Comparison of ENCODE assay signal across 16 cellular contexts in the genomic region with DNA sequence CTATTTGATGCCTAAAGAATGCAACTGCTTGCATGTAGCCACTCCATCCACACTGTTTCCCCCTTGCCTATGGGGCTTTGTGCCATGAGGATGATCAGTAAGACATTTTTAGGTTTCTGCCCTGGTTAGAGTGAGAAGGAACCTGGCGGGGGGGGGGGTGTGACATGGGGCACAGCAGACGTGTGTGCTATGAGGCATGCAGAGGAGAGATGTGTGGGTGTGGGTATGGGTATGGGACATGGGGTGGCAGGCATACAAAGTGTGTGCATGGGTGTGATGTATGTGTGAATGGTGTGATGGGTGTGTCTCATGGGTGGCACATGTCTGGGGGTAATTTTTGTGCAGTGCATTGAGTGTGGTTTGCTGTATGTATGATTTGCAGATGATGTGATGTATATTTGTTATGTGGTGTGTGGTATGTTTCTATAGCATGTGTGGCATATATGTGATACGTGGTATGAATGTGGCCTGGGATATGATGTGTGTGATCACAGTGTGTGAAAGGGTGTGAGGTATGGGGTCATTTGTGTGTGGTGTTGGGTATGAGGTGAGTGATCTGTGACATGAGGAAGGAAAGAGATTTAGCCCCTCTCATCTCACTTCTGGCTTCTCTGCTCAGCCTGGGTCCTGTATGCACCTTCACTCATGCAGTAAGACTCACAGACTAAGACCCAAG. TPM values are rescaled to one million over a fixed set of nuclear protein-coding genes. Genes with fewer than 3 reads are reported as not detected.
DNase-seq lines count a peak whose midpoint lies in the region; ATAC-seq, FAIRE-seq and TF ChIP-seq lines count a peak whose summit lies in the region.
"Had no signal": no experiment of that assay in that cellular context is flagged by ENCODE, and none has a peak within 500 bp of the region (broad histone marks: within the 10 kb centered on the region; RNA-seq: fewer than 3 reads in every experiment).

No MANE protein-coding gene starts in this region.

- H2BK120ac ChIP-seq in H9 (ENCODE audit: low read depth, low read length, poor library complexity, severe bottlenecking), result no peak overlapping the region

- no TSS peak for BruUV-seq in MCF 10A (replicated peaks; lab: Mats Ljungman, UMichigan)

- peaks cover 92% of the 10 kb centered on the region for H3K4me1 ChIP-seq in BLaER1
- no peaks in the 10 kb centered on the region for H3K4me1 ChIP-seq in H9 (ENCODE audit: insufficient read depth, low read length)
- H3K4me1 ChIP-seq in stomach, result no peaks in the 10 kb centered on the region
- H3K4me1 ChIP-seq: Caco-2 had no signal

- intact Hi-C loops in stomach (cut with DNase I; ENCODE audit: low total_unique reads) (no loop called here), MCF 10A (cut with micrococcal nuclease) (no loop called here)

- H3K27me3 Mint-ChIP-seq in H9 (ENCODE audit: low read depth) (peaks cover 11% of the 10 kb centered on the region), naive B cell (peaks cover 8 to 11% (median 8%) of the 10 kb centered on the region in 3 donors), MCF 10A (ENCODE audit: insufficient read depth, unreplicated experiment) (peaks cover 58% of the 10 kb centered on the region)

- H3K79me1 ChIP-seq in H9 (ENCODE audit: insufficient read depth, low read depth, low read length, poor library complexity, severe bottlenecking), result no peaks in the 10 kb centered on the region

- no peak overlapping the region for H3K56ac ChIP-seq in H9 (ENCODE audit: insufficient read length, low read depth, low read length)

- peak; percentile 99 for FAIRE-seq in urothelium cell line (lab: Jason Lieb, UNC)
- FAIRE-seq: A204.1, H1 had no signal

- no peaks in the 10 kb centered on the region for H3K23me2 ChIP-seq in H9 (ENCODE audit: insufficient read length, low read depth, low read length, poor library complexity, severe bottlenecking)

- no peak overlapping the region for H3T11ph ChIP-seq in H9 (ENCODE audit: low read length)

- no peak overlapping the region for H3K4ac ChIP-seq in H9 (ENCODE audit: low read depth, low read length)

- H3K18ac ChIP-seq in H9 (ENCODE audit: insufficient read length, low read depth, low read length), result no peak overlapping the region

- H3K36me3 Mint-ChIP-seq in H9 (ENCODE audit: insufficient read depth in 1 of 3, low read depth in 3 of 3), result no peaks in the 10 kb centered on the region
- H3K36me3 Mint-ChIP-seq in naive B cell, result no peaks in the 10 kb centered on the region
- no peaks in the 10 kb centered on the region for H3K36me3 Mint-ChIP-seq in MCF 10A (ENCODE audit: insufficient read depth, unreplicated experiment)
- H3K36me3 Mint-ChIP-seq: CD8-positive, alpha-beta memory T cell had no signal

- no peak overlapping the region for H3K4me3 ChIP-seq in BLaER1
- H3K4me3 ChIP-seq in stomach, result no peak overlapping the region

- peaks cover 14% of the 10 kb centered on the region; the same call in 1 of the 2 replicates for H3K36me3 ChIP-seq in BLaER1
- H3K36me3 ChIP-seq in stomach, result no peaks in the 10 kb centered on the region
- H3K36me3 ChIP-seq: BE2C had no signal

- peak; percentile 61 to 81 for ATAC-seq in naive B cell (ENCODE audit: low read depth in 2 of 2)

- no peak overlapping the region for H3K4me3 Mint-ChIP-seq in H9
- peak overlapping the region in 1 of 8 donors; percentile 53 for H3K4me3 Mint-ChIP-seq in naive B cell
- H3K4me3 Mint-ChIP-seq in MCF 10A (ENCODE audit: unreplicated experiment), result no peak overlapping the region
- H3K4me3 Mint-ChIP-seq: CD8-positive, alpha-beta memory T cell; HFFc6 had no signal

- H2AK5ac ChIP-seq in H9 (ENCODE audit: insufficient read length, low read length), result no peak overlapping the region

- no peak for TF ChIP-seq EP300 in stomach (IDR thresholded peaks at IDR 0.05)

- 100% methylated on average over 1 of the region's 3 CpGs for WGBS in H9 (ENCODE audit: extremely low coverage, insufficient read length, low lambda C conversion rate)
- 66 to 83% (median 78%) methylated on average over 3 of the region's 3 CpGs for WGBS in stomach, 5 donors

- TF ChIP-seq POLR2A in stomach (IDR thresholded peaks at IDR 0.05), result no peak

- H3K14ac ChIP-seq in H9 (ENCODE audit: insufficient read depth, low read length), result no peak overlapping the region

- POLR2A ChIA-PET in MCF 10A (lab: Yijun Ruan, JAX), result no interaction called here

- no peak overlapping the region for H2AFZ ChIP-seq in H9 (ENCODE audit: low read length)

- no peak overlapping the region for H2BK12ac ChIP-seq in H9 (ENCODE audit: insufficient read length, low read depth, low read length)

- no peak overlapping the region for H2BK15ac ChIP-seq in H9 (ENCODE audit: low read depth, low read length)

- H3K27ac ChIP-seq in BLaER1 (peak overlapping the region; percentile 98), H9 (ENCODE audit: insufficient read length, low read depth, low read length) (no peak overlapping the region), stomach (no peak overlapping the region)

- no peak for TF ChIP-seq CTCF in H9 (conservative IDR thresholded peaks at IDR 0.05)
- TF ChIP-seq CTCF in stomach (IDR thresholded peaks at IDR 0.05), result no peak
- no peak for TF ChIP-seq CTCF in MCF 10A (IDR thresholded peaks at IDR 0.05; ENCODE audit: unreplicated experiment)

- H3K9ac ChIP-seq in BLaER1 (0 out of 2 replicates have a peak overlapping the region, but pooled peaks have one; percentile 11), H9 (ENCODE audit: extremely low read depth, insufficient read length, low read length) (no peak overlapping the region)

- H3K27ac Mint-ChIP-seq in H9 (no peak overlapping the region), naive B cell (no peak overlapping the region), MCF 10A (ENCODE audit: low read depth, unreplicated experiment) (no peak overlapping the region)
- H3K27ac Mint-ChIP-seq: HFFc6 had no signal

- H3K4me2 ChIP-seq in BLaER1 (peak overlapping the region; percentile 87), H9 (ENCODE audit: insufficient read depth, insufficient read length, low read length) (no peak overlapping the region)

- no peak overlapping the region for H4K5ac ChIP-seq in H9 (ENCODE audit: insufficient read length, low read depth, low read length)

- H3K79me2 ChIP-seq in H9 (ENCODE audit: insufficient read depth, low read length), result no peaks in the 10 kb centered on the region

- DNase-seq in H9 (peak; percentile 19), naive B cell (no peak), urothelium cell line (ENCODE audit: low spot score) (no peak), SW 1271 (lab: John Stamatoyannopoulos, UW) (no peak), stomach (no peak), MCF 10A (ENCODE audit: unreplicated experiment) (no peak)
- DNase-seq: BE2C; Caco-2; CD8-positive, alpha-beta memory T cell; DND-41; GDM1; HCEC 1CT; HFFc6 had no signal

- H3K4me1 Mint-ChIP-seq in H9 (no peaks in the 10 kb centered on the region), naive B cell (peaks cover 26 to 39% (median 34%) of the 10 kb centered on the region in 3 donors), MCF 10A (ENCODE audit: insufficient read depth, unreplicated experiment) (no peaks in the 10 kb centered on the region)

- H4K8ac ChIP-seq in H9 (replicated peaks; ENCODE audit: insufficient read length, low read depth, low read length), result no peak overlapping the region

- no peak overlapping the region for H2BK5ac ChIP-seq in H9 (ENCODE audit: insufficient read length, low read length)

- no peak overlapping the region for H3K23ac ChIP-seq in H9 (ENCODE audit: insufficient read length, low read depth, low read length)

- H4K20me1 ChIP-seq in BLaER1 (no peaks in the 10 kb centered on the region), H9 (ENCODE audit: control insufficient read depth, insufficient read depth, insufficient read length) (no peaks in the 10 kb centered on the region)

- no peak overlapping the region for H2BK20ac ChIP-seq in H9 (ENCODE audit: low read depth, low read length, poor library complexity, severe bottlenecking)

- H3K27me3 ChIP-seq in BLaER1, result no peaks in the 10 kb centered on the region
- H3K27me3 ChIP-seq in H9 (ENCODE audit: insufficient read depth, low read length), result no peaks in the 10 kb centered on the region
- peaks cover 0 to 8% (median 0%) of the 10 kb centered on the region in 3 donors for H3K27me3 ChIP-seq in stomach
- H3K27me3 ChIP-seq: BE2C had no signal

- no peak overlapping the region for H4K91ac ChIP-seq in H9 (ENCODE audit: insufficient read length, low read depth, low read length)

- CTCF ChIA-PET in MCF 10A (lab: Yijun Ruan, JAX), result interaction anchor here (3.5 kb wide), 1 partner anchor 9 kb away, joined by 12 read pairs; no protein-coding TSS in a partner anchor

- H3K9me3 ChIP-seq in BLaER1 (no peaks in the 10 kb centered on the region), H9 (ENCODE audit: control insufficient read depth, low read depth, low read length) (no peaks in the 10 kb centered on the region), stomach (no peaks in the 10 kb centered on the region)
- H3K9me3 ChIP-seq: BE2C, Caco-2 had no signal

- H3K9me3 Mint-ChIP-seq in H9 (no peaks in the 10 kb centered on the region), naive B cell (no peaks in the 10 kb centered on the region), MCF 10A (ENCODE audit: unreplicated experiment) (no peaks in the 10 kb centered on the region)
- H3K9me3 Mint-ChIP-seq: CD8-positive, alpha-beta memory T cell; HFFc6 had no signal

RNA-seq across cellular contexts. Expression of a gene that starts 14.9 kb away (rescaled TPM):
- total RNA-seq in H9 (2021), result not detected in 2 replicates
- polyA plus RNA-seq in naive B cell (ENCODE audit: low read depth in 6 of 6), result not detected
- total RNA-seq in stomach, result not detected
- not detected for polyA plus RNA-seq in stomach
- total RNA-seq in MCF 10A (2022), result not detected in 2 replicates
- total RNA-seq: Caco-2; CD8-positive, alpha-beta memory T cell; H1; HFFc6 had no signal
- polyA plus RNA-seq: CD8-positive, alpha-beta memory T cell; H1 had no signal
